11 cellular contexts compared by ENCODE assay signal in the genomic region with DNA sequence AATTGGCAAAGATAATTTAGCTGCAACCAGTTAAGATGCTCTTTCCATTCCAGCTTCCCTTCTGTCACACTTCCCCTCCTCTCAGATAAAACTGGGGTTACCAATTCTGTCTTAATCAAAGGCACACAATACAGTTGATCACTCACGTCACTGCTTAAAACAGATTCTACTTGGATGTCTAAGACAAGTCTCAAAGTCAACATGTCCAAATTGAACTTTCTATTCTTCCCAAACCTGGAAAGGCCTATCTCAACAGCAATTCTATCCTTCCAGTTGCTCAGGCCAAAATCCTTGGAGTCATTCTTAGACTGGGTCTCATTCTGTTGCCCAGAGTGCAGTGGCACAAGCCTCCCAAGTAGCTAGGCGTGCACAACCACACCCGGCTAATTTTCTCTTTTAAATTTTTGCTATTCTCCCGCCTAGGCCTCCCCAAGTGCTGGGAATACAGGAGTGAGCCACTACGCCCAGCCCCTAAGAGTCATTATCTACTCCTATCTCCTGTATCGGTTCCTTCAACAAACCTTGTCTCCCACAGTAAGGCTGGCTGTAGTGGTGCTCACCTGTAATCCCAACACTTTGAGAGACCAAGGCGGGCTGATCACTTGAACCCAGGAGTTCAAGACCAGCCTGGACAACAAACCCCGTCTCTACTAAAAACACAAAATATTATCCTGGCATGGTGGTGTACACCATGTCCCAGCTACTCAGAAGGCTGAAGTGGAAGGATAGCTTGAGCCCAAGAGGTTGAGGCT. TPM values are rescaled to one million over a fixed set of nuclear protein-coding genes. Genes with fewer than 3 reads are reported as not detected.
A peak's percentile ranks its signal among the peaks of the same experiment; 100 is the strongest.
DNase-seq lines count a peak whose midpoint lies in the region; TF ChIP-seq lines count a peak whose summit lies in the region.
"Had no signal": no experiment of that assay in that cellular context is flagged by ENCODE, and none has a peak within 500 bp of the region (broad histone marks: within the 10 kb centered on the region; RNA-seq: fewer than 3 reads in every experiment).

No MANE protein-coding gene starts in this region.

- WGBS in esophagus squamous epithelium, 2 donors = 59 to 70% methylated on average over 6 to 8 of the region's 8 CpGs

- H3K27me3 ChIP-seq in Karpas-422 (ENCODE audit: low read length) (no peaks in the 10 kb centered on the region), esophagus squamous epithelium (no peaks in the 10 kb centered on the region)
- H3K27me3 ChIP-seq: gastrocnemius medialis had no signal

- peaks cover 43% of the 10 kb centered on the region for H3K36me3 ChIP-seq in Karpas-422 (ENCODE audit: insufficient read depth, low read length)
- H3K36me3 ChIP-seq in esophagus squamous epithelium = peaks cover 0 to 44% (median 5%) of the 10 kb centered on the region in 3 donors

- H3K9me3 ChIP-seq in Karpas-422 (ENCODE audit: low read length) (no peaks in the 10 kb centered on the region), esophagus squamous epithelium (no peaks in the 10 kb centered on the region)
- H3K9me3 ChIP-seq: gastrocnemius medialis had no signal

- TF ChIP-seq CTCF in esophagus squamous epithelium (IDR thresholded peaks at IDR 0.05) = no peak

- intact Hi-C loops in esophagus squamous epithelium (cut with DNase I) = no loop called here

- no peaks in the 10 kb centered on the region for H3K9me2 ChIP-seq in Karpas-422 (replicated peaks; ENCODE audit: insufficient read depth, low read length)

- no peak overlapping the region for H2AFZ ChIP-seq in Karpas-422 (ENCODE audit: low read length)

- H3K27ac ChIP-seq in Karpas-422 (ENCODE audit: low read length) = no peak overlapping the region
- H3K27ac ChIP-seq in esophagus squamous epithelium = peak overlapping the region in 3 of 4 donors; percentile 45 to 66 (median 53)
- H3K27ac ChIP-seq: coronary artery, gastrocnemius medialis had no signal

- peaks cover 44% of the 10 kb centered on the region for H4K20me1 ChIP-seq in Karpas-422 (ENCODE audit: insufficient read depth, low read depth, low read length)

- no peak overlapping the region for H3K4me3 ChIP-seq in Karpas-422 (ENCODE audit: low read length)
- no peak overlapping the region for H3K4me3 ChIP-seq in esophagus squamous epithelium
- H3K4me3 ChIP-seq: coronary artery, gastrocnemius medialis had no signal

- no peak for TF ChIP-seq POLR2A in esophagus squamous epithelium (IDR thresholded peaks at IDR 0.05)

- H3K4me2 ChIP-seq in Karpas-422 (ENCODE audit: low read depth, low read length, poor library complexity, severe bottlenecking) = no peak overlapping the region

- no peak overlapping the region for H3K9ac ChIP-seq in Karpas-422 (ENCODE audit: low read length)

- H3K79me2 ChIP-seq in Karpas-422 (ENCODE audit: low read length) = peaks cover 48% of the 10 kb centered on the region

- H3K4me1 ChIP-seq in Karpas-422 (ENCODE audit: low read length) (peaks cover 18% of the 10 kb centered on the region), esophagus squamous epithelium (peaks cover 9 to 56% (median 19%) of the 10 kb centered on the region in 3 donors)

- peak; percentile 26 for DNase-seq in NCI-H82 (lab: John Stamatoyannopoulos, UW)
- DNase-seq in NCI-H82 treated with DMSO at 0.1 percent for 48 hours (lab: John Stamatoyannopoulos, UW; ENCODE audit: unreplicated experiment) = no peak
- peak; percentile 64 for DNase-seq in Karpas-422
- no peak for DNase-seq in esophagus squamous epithelium (lab: John Stamatoyannopoulos, UW)
- DNase-seq in iPS-NIHi7 (ENCODE audit: extremely low spot score) = no peak
- no peak for DNase-seq in HK-2 (ENCODE audit: unreplicated experiment)
- DNase-seq: gastrocnemius medialis, GDM1, NCI-H1048, NCI-H774 had no signal

RNA-seq across cellular contexts. Expression of a gene that starts 4.8 kb away (rescaled TPM):
- total RNA-seq in Karpas-422 (2014; rRNA removed; shearing (Covaris generic); ENCODE audit: low replicate concordance) = 4,193 and 11,491 TPM in 2 replicates
- over 10,000 TPM in 1 of 4 donors, 1,000 to 10,000 TPM in 2, 100 to 1,000 TPM in 1; 911 to 13,326 (median 8,997) TPM for total RNA-seq in esophagus squamous epithelium

RNA-seq across cellular contexts. Expression of a gene that starts 17.4 kb away (rescaled TPM):
- total RNA-seq in Karpas-422 (2014; rRNA removed; shearing (Covaris generic); ENCODE audit: low replicate concordance) = 62.1 and 75.1 TPM in 2 replicates
- total RNA-seq in esophagus squamous epithelium = 10 to 100 TPM in 2 of 4 donors, 1 to 10 TPM in 2; 5.5 to 19.8 (median 12.8) TPM

RNA-seq across cellular contexts. Expression of a gene that starts 39.0 kb away (rescaled TPM):
- 396 and 770 TPM in 2 replicates for total RNA-seq in Karpas-422 (2014; rRNA removed; shearing (Covaris generic); ENCODE audit: low replicate concordance)
- total RNA-seq in esophagus squamous epithelium = 100 to 1,000 TPM; 188 to 260 (median 211) TPM

RNA-seq across cellular contexts. Expression of a gene that starts 39.2 kb away (rescaled TPM):
- total RNA-seq in Karpas-422 (2014; rRNA removed; shearing (Covaris generic); ENCODE audit: low replicate concordance) = 74.0 and 82.5 TPM in 2 replicates
- 10 to 100 TPM; 13.9 to 28.0 (median 19.7) TPM for total RNA-seq in esophagus squamous epithelium

RNA-seq across cellular contexts. Expression of a gene that starts 53.7 kb away (rescaled TPM):
- 23.1 and 29.7 TPM in 2 replicates for total RNA-seq in Karpas-422 (2014; rRNA removed; shearing (Covaris generic); ENCODE audit: low replicate concordance)
- 10 to 100 TPM in 2 of 4 donors, 1 to 10 TPM in 2; 5.0 to 11.6 (median 9.6) TPM for total RNA-seq in esophagus squamous epithelium

Comparison
In these comparisons a context has a peak if more than half of its experiments do, and no peak if none do; other contexts are left out.
1. DNase-seq: peak in NCI-H82 (single experiment) and Karpas-422 (single experiment); none in NCI-H82 treated with DMSO at 0.1 percent for 48 hours (single experiment), esophagus squamous epithelium (single experiment), iPS-NIHi7 (single experiment) and HK-2 (single experiment).